20 cellular contexts compared by ENCODE assay signal in the genomic region with DNA sequence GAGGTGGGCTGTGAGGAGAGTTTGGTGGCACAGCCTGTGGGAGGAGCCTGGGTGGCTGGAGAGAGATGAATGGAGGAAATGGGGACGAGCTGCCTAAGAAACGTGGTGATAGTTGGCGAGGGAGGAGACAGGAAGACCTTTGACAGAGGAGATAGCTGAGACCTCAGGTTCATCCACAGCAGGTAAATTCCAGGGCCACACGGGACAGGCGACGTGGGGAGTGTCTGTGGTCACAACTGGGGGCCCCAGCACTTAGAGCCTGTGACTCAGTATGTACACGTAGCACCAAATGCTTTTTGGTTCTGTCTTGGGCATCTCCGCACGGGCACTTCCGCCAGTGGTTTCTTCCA. TPM values are rescaled to one million over a fixed set of nuclear protein-coding genes. Genes with fewer than 3 reads are reported as not detected.
DNase-seq lines count a peak whose midpoint lies in the region; ATAC-seq and TF ChIP-seq lines count a peak whose summit lies in the region.
"Had no signal": no experiment of that assay in that cellular context is flagged by ENCODE, and none has a peak within 500 bp of the region (broad histone marks: within the 10 kb centered on the region; RNA-seq: fewer than 3 reads in every experiment).

No MANE protein-coding gene starts in this region.

- H3K9me3 ChIP-seq in CD4-positive, alpha-beta T cell (ENCODE audit: control insufficient read depth, low read length) = no peaks in the 10 kb centered on the region
- H3K9me3 ChIP-seq in Caco-2 = no peaks in the 10 kb centered on the region
- H3K9me3 ChIP-seq in lower lobe of right lung = no peaks in the 10 kb centered on the region
- no peaks in the 10 kb centered on the region for H3K9me3 ChIP-seq in spleen
- H3K9me3 ChIP-seq: adrenal gland, BLaER1, left lung, pancreas had no signal

- H3K27ac ChIP-seq in CD4-positive, alpha-beta T cell (ENCODE audit: low read depth, low read length) = no peak overlapping the region
- H3K27ac ChIP-seq in lower lobe of right lung = no peak overlapping the region
- H3K27ac ChIP-seq in spleen = no peak overlapping the region
- H3K27ac ChIP-seq: adrenal gland, BLaER1, pancreas had no signal

- CTCF ChIA-PET in CD4-positive, alpha-beta T cell (lab: Charles Lee) = interaction anchor here (1.0 to 1.4 kb wide), 2 partner anchors 8 to 51 kb away, joined by 3 read pairs; no protein-coding TSS in a partner anchor
- CTCF ChIA-PET in Caco-2 (lab: Charles Lee) = no interaction called here
- CTCF ChIA-PET in GM10248 (lab: Yijun Ruan, JAX) = interaction anchor here (1.1 to 1.9 kb wide), 2 partner anchors 42 to 274 kb away, joined by 3 to 4 read pairs; no protein-coding TSS in a partner anchor

- peaks cover 41% of the 10 kb centered on the region for H3K36me3 Mint-ChIP-seq in CD4-positive, alpha-beta T cell (ENCODE audit: low read depth)
- peaks cover 13% of the 10 kb centered on the region for H3K36me3 Mint-ChIP-seq in Caco-2 (ENCODE audit: insufficient read depth, unreplicated experiment)
- peaks cover 8% of the 10 kb centered on the region for H3K36me3 Mint-ChIP-seq in activated naive CD4-positive, alpha-beta T cell treated with anti-CD3 and anti-CD28 coated beads, Interleukin-2, amount 50 U/mL, for 24 hours
- peaks cover 4% of the 10 kb centered on the region for H3K36me3 Mint-ChIP-seq in natural killer cell treated with Interleukin-12 subunit alpha and Interleukin-12 subunit beta and Interleukin-15 and Interleukin-18, amount 100 ng/mL, for 72 hours

- no TSS peak for BruUV-seq in Caco-2 (replicated peaks; lab: Mats Ljungman, UMichigan)

- TF ChIP-seq POLR2A in spleen (IDR thresholded peaks at IDR 0.05) = no peak

- no peak for TF ChIP-seq CTCF in CD4-positive, alpha-beta T cell (IDR thresholded peaks at IDR 0.05)
- no peak for TF ChIP-seq CTCF in Caco-2 (IDR thresholded peaks at IDR 0.05; ENCODE audit: insufficient read depth in 1 of 2, low read depth in 1 of 2, low read length in 1 of 2, severe bottlenecking in 1 of 2, unreplicated experiment in 1 of 2)
- TF ChIP-seq CTCF in GM10248 (IDR thresholded peaks at IDR 0.05; ENCODE audit: control extremely low read depth, extremely low read depth, low read depth, missing control alignments) = no peak
- no peak for TF ChIP-seq CTCF in lower lobe of right lung (IDR thresholded peaks at IDR 0.05)
- TF ChIP-seq CTCF in spleen (IDR thresholded peaks at IDR 0.05 in 8 of 11, conservative IDR thresholded peaks at IDR 0.05 in 3 of 11) = no peak

- H3K4me1 Mint-ChIP-seq in CD4-positive, alpha-beta T cell (ENCODE audit: low read depth) = peaks cover 72% of the 10 kb centered on the region
- peaks cover 13% of the 10 kb centered on the region for H3K4me1 Mint-ChIP-seq in Caco-2 (ENCODE audit: low read depth, unreplicated experiment)
- H3K4me1 Mint-ChIP-seq in activated naive CD4-positive, alpha-beta T cell treated with anti-CD3 and anti-CD28 coated beads, Interleukin-2, amount 50 U/mL, for 24 hours = peaks cover 54% of the 10 kb centered on the region
- H3K4me1 Mint-ChIP-seq in natural killer cell treated with Interleukin-12 subunit alpha and Interleukin-12 subunit beta and Interleukin-15 and Interleukin-18, amount 100 ng/mL, for 72 hours (ENCODE audit: low read depth in 2 of 2) = peaks cover 46 to 50% of the 10 kb centered on the region in 2 donors

- H3K27me3 ChIP-seq in CD4-positive, alpha-beta T cell (ENCODE audit: control insufficient read depth, insufficient read depth, low read length) = no peaks in the 10 kb centered on the region
- H3K27me3 ChIP-seq in Caco-2 (replicated peaks; ENCODE audit: control insufficient read depth, insufficient read depth, low read length) = no peaks in the 10 kb centered on the region
- H3K27me3 ChIP-seq in lower lobe of right lung (ENCODE audit: low read depth) = no peaks in the 10 kb centered on the region
- H3K27me3 ChIP-seq in spleen (replicated peaks in 1 of 7) = no peaks in the 10 kb centered on the region
- H3K27me3 ChIP-seq: adrenal gland, BLaER1, left lung, pancreas had no signal

- POLR2A ChIA-PET in CD4-positive, alpha-beta T cell (lab: Charles Lee) = interaction anchor here (0.9 kb wide), 1 partner anchor 51 kb away, joined by 3 read pairs; no protein-coding TSS in a partner anchor
- POLR2A ChIA-PET in Caco-2 (lab: Charles Lee) (no interaction called here), GM10248 (lab: Yijun Ruan, JAX) (no interaction called here)

- no peaks in the 10 kb centered on the region for H3K27me3 Mint-ChIP-seq in CD4-positive, alpha-beta T cell
- no peaks in the 10 kb centered on the region for H3K27me3 Mint-ChIP-seq in Caco-2 (ENCODE audit: insufficient read depth, unreplicated experiment)
- no peaks in the 10 kb centered on the region for H3K27me3 Mint-ChIP-seq in activated naive CD4-positive, alpha-beta T cell treated with anti-CD3 and anti-CD28 coated beads, Interleukin-2, amount 50 U/mL, for 24 hours
- no peaks in the 10 kb centered on the region for H3K27me3 Mint-ChIP-seq in natural killer cell treated with Interleukin-12 subunit alpha and Interleukin-12 subunit beta and Interleukin-15 and Interleukin-18, amount 100 ng/mL, for 72 hours

- ATAC-seq in CD4-positive, alpha-beta T cell (ENCODE audit: poor library complexity) = peak; percentile 51
- peak; percentile 48 for ATAC-seq in natural killer cell treated with Interleukin-12 subunit alpha and Interleukin-12 subunit beta and Interleukin-15 and Interleukin-18, amount 100 ng/mL, for 72 hours
- ATAC-seq in lower lobe of right lung = no peak
- ATAC-seq: left lung, pancreas had no signal

- WGBS in spleen, 5 donors = 66 to 76% (median 68%) methylated on average over 9 to 10 of the region's 10 CpGs

- H3K4me1 ChIP-seq in Caco-2 (no peaks in the 10 kb centered on the region; the same call in 1 of the 2 replicates), lower lobe of right lung (peaks cover 76% of the 10 kb centered on the region), spleen (peaks cover 9 to 96% (median 44%) of the 10 kb centered on the region in 6 donors)

- H3K36me3 ChIP-seq in Caco-2 (ENCODE audit: control insufficient read depth, insufficient read depth, low read length) = no peaks in the 10 kb centered on the region
- peaks cover 3% of the 10 kb centered on the region for H3K36me3 ChIP-seq in lower lobe of right lung
- peaks cover 0 to 22% (median 8%) of the 10 kb centered on the region in 6 donors for H3K36me3 ChIP-seq in spleen
- H3K36me3 ChIP-seq: adrenal gland, pancreas had no signal

- no peak for DNase-seq in CD4-positive, alpha-beta T cell
- DNase-seq in Caco-2 = no peak
- peak; percentile 35 for DNase-seq in natural killer cell treated with Interleukin-12 subunit alpha and Interleukin-12 subunit beta and Interleukin-15 and Interleukin-18, amount 100 ng/mL, for 72 hours (ENCODE audit: low spot score)
- DNase-seq in GM10248 (ENCODE audit: extremely low spot score) = no peak
- no peak for DNase-seq in lower lobe of right lung
- no peak for DNase-seq in spleen
- DNase-seq: adrenal gland; central memory CD4-positive, alpha-beta T cell; endodermal cell; left lung; NCI-H1694; pancreas; SHP77 treated with DMSO at 0.1 percent for 48 hours; T1000 had no signal

- H3K27ac Mint-ChIP-seq in CD4-positive, alpha-beta T cell = no peak overlapping the region
- H3K27ac Mint-ChIP-seq in Caco-2 (ENCODE audit: unreplicated experiment) = peak overlapping the region; percentile 33
- peak overlapping the region; percentile 69 for H3K27ac Mint-ChIP-seq in activated naive CD4-positive, alpha-beta T cell treated with anti-CD3 and anti-CD28 coated beads, Interleukin-2, amount 50 U/mL, for 24 hours
- peak overlapping the region in 1 of 2 donors; percentile 81 for H3K27ac Mint-ChIP-seq in natural killer cell treated with Interleukin-12 subunit alpha and Interleukin-12 subunit beta and Interleukin-15 and Interleukin-18, amount 100 ng/mL, for 72 hours
- H3K27ac Mint-ChIP-seq: endodermal cell had no signal

- intact Hi-C loops in CD4-positive, alpha-beta T cell (cut with DNase I, micrococcal nuclease) = no loop called here
- intact Hi-C loops in Caco-2 (cut with micrococcal nuclease; ENCODE audit: unreplicated experiment) (no loop called here), lower lobe of right lung (cut with DNase I) (no loop called here), spleen (cut with DNase I; ENCODE audit: low total_unique reads) (no loop called here)

- H3K4me3 ChIP-seq in Caco-2 (ENCODE audit: low read depth, low read length) (no peak overlapping the region), lower lobe of right lung (no peak overlapping the region), spleen (no peak overlapping the region)
- H3K4me3 ChIP-seq: adrenal gland, BLaER1, left lung, pancreas, skin epidermis had no signal

- H3K4me3 Mint-ChIP-seq in CD4-positive, alpha-beta T cell = peak overlapping the region; percentile 2
- H3K4me3 Mint-ChIP-seq in Caco-2 (ENCODE audit: unreplicated experiment) = no peak overlapping the region
- H3K4me3 Mint-ChIP-seq in activated naive CD4-positive, alpha-beta T cell treated with anti-CD3 and anti-CD28 coated beads, Interleukin-2, amount 50 U/mL, for 24 hours = no peak overlapping the region
- peak overlapping the region; percentile 25 for H3K4me3 Mint-ChIP-seq in natural killer cell treated with Interleukin-12 subunit alpha and Interleukin-12 subunit beta and Interleukin-15 and Interleukin-18, amount 100 ng/mL, for 72 hours
- H3K4me3 Mint-ChIP-seq: endodermal cell had no signal

- H3K9me3 Mint-ChIP-seq in CD4-positive, alpha-beta T cell = no peaks in the 10 kb centered on the region
- no peaks in the 10 kb centered on the region for H3K9me3 Mint-ChIP-seq in Caco-2 (ENCODE audit: unreplicated experiment)
- H3K9me3 Mint-ChIP-seq in activated naive CD4-positive, alpha-beta T cell treated with anti-CD3 and anti-CD28 coated beads, Interleukin-2, amount 50 U/mL, for 24 hours = no peaks in the 10 kb centered on the region
- no peaks in the 10 kb centered on the region for H3K9me3 Mint-ChIP-seq in natural killer cell treated with Interleukin-12 subunit alpha and Interleukin-12 subunit beta and Interleukin-15 and Interleukin-18, amount 100 ng/mL, for 72 hours
- H3K9me3 Mint-ChIP-seq: endodermal cell had no signal

RNA-seq across cellular contexts. Expression of gene MINK1, which starts 7.7 kb away (rescaled TPM):
- total RNA-seq in CD4-positive, alpha-beta T cell = 100 to 1,000 TPM; 163 to 171 TPM
- total RNA-seq in Caco-2 (2022) = 47.7 and 49.4 TPM in 2 replicates
- 10 to 100 TPM; 72.4 to 98.2 TPM for total RNA-seq in natural killer cell treated with Interleukin-12 subunit alpha and Interleukin-12 subunit beta and Interleukin-15 and Interleukin-18, amount 100 ng/mL, for 72 hours
- 155 TPM for total RNA-seq in lower lobe of right lung
- 100 to 1,000 TPM in 3 of 7 donors, 10 to 100 TPM in 4; 59.9 to 129 (median 92.2) TPM for total RNA-seq in spleen
- polyA plus RNA-seq in spleen = 10 to 100 TPM; 15.9 to 52.4 (median 28.4) TPM

RNA-seq across cellular contexts. Expression of gene PLD2, which starts 33.9 kb away (rescaled TPM):
- total RNA-seq in CD4-positive, alpha-beta T cell = 10 to 100 TPM; 10.2 to 10.7 TPM
- 46.5 and 47.2 TPM in 2 replicates for total RNA-seq in Caco-2 (2022)
- total RNA-seq in natural killer cell treated with Interleukin-12 subunit alpha and Interleukin-12 subunit beta and Interleukin-15 and Interleukin-18, amount 100 ng/mL, for 72 hours = 10 to 100 TPM; 38.4 to 46.9 TPM
- total RNA-seq in lower lobe of right lung = 38.4 TPM
- 10 to 100 TPM; 19.5 to 42.0 (median 37.4) TPM for total RNA-seq in spleen
- 10 to 100 TPM in 2 of 3 donors, 1 to 10 TPM in 1; 6.0 to 14.1 (median 13.6) TPM for polyA plus RNA-seq in spleen

RNA-seq across cellular contexts. Expression of gene PSMB6, which starts 44.9 kb away (rescaled TPM):
- total RNA-seq in CD4-positive, alpha-beta T cell = 10 to 100 TPM; 44.3 to 52.7 TPM
- 133 and 136 TPM in 2 replicates for total RNA-seq in Caco-2 (2022)
- total RNA-seq in natural killer cell treated with Interleukin-12 subunit alpha and Interleukin-12 subunit beta and Interleukin-15 and Interleukin-18, amount 100 ng/mL, for 72 hours = 100 to 1,000 TPM; 145 to 174 TPM
- total RNA-seq in lower lobe of right lung = 95.5 TPM
- 100 to 1,000 TPM in 1 of 7 donors, 10 to 100 TPM in 6; 72.9 to 143 (median 84.0) TPM for total RNA-seq in spleen
- 100 to 1,000 TPM; 106 to 161 (median 124) TPM for polyA plus RNA-seq in spleen

RNA-seq across cellular contexts. Expression of gene GLTPD2, which starts 52.1 kb away (rescaled TPM):
- not detected for total RNA-seq in CD4-positive, alpha-beta T cell
- total RNA-seq in Caco-2 (2022) = 11.8 and 15.6 TPM in 2 replicates
- total RNA-seq in natural killer cell treated with Interleukin-12 subunit alpha and Interleukin-12 subunit beta and Interleukin-15 and Interleukin-18, amount 100 ng/mL, for 72 hours = under 1 TPM in 1 of 2 donors, not detected in 1; 0.38 TPM
- not detected for total RNA-seq in lower lobe of right lung
- total RNA-seq in spleen = not detected
- polyA plus RNA-seq in spleen = under 1 TPM in 1 of 3 donors, not detected in 2; 0.06 TPM
- total RNA-seq: adrenal gland, fibroblast of villous mesenchyme, left lung, LHCN-M2, temporal lobe had no signal
- polyA plus RNA-seq: adrenal gland had no signal

Comparison
In these comparisons a context has a peak if more than half of its experiments do, and no peak if none do; other contexts are left out.
1. ATAC-seq: peak in CD4-positive, alpha-beta T cell (single experiment) and natural killer cell treated with Interleukin-12 subunit alpha and Interleukin-12 subunit beta and Interleukin-15 and Interleukin-18, amount 100 ng/mL, for 72 hours (2 of 2); none in lower lobe of right lung (0 of 2).
2. H3K4me3 Mint-ChIP-seq: peak in CD4-positive, alpha-beta T cell (single experiment) and natural killer cell treated with Interleukin-12 subunit alpha and Interleukin-12 subunit beta and Interleukin-15 and Interleukin-18, amount 100 ng/mL, for 72 hours (single experiment); none in Caco-2 (single experiment) and activated naive CD4-positive, alpha-beta T cell treated with anti-CD3 and anti-CD28 coated beads, Interleukin-2, amount 50 U/mL, for 24 hours (single experiment).